In the genomic region with DNA sequence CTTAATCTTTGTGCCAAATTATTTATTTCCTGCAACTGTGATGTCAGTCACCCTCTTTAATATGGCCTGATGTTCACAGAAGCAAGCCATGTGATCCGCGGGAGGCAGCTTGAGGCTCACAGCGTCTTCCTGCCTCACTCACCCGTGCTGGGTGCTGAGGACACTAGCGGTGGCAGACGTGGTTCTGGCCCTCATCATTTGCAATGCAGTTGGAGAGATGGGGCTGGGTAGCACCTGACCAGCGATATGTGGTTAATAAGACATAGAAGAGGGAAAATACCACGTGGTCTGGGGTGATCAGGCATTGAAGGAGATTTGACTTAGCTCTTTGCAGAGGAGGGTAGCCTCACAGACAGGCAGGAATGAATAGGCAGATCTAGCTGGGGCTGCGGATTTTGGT, we compare ENCODE assay signal across 1 cellular context.
TF ChIP-seq lines count a peak whose summit lies in the region.

No MANE protein-coding gene starts in this region.

TF ChIP-seq in SK-N-SH, 30 proteins besides CTCF, POLR2A, EP300 and RAD21 (continued from another document):
- TF ChIP-seq, protein P1, sequence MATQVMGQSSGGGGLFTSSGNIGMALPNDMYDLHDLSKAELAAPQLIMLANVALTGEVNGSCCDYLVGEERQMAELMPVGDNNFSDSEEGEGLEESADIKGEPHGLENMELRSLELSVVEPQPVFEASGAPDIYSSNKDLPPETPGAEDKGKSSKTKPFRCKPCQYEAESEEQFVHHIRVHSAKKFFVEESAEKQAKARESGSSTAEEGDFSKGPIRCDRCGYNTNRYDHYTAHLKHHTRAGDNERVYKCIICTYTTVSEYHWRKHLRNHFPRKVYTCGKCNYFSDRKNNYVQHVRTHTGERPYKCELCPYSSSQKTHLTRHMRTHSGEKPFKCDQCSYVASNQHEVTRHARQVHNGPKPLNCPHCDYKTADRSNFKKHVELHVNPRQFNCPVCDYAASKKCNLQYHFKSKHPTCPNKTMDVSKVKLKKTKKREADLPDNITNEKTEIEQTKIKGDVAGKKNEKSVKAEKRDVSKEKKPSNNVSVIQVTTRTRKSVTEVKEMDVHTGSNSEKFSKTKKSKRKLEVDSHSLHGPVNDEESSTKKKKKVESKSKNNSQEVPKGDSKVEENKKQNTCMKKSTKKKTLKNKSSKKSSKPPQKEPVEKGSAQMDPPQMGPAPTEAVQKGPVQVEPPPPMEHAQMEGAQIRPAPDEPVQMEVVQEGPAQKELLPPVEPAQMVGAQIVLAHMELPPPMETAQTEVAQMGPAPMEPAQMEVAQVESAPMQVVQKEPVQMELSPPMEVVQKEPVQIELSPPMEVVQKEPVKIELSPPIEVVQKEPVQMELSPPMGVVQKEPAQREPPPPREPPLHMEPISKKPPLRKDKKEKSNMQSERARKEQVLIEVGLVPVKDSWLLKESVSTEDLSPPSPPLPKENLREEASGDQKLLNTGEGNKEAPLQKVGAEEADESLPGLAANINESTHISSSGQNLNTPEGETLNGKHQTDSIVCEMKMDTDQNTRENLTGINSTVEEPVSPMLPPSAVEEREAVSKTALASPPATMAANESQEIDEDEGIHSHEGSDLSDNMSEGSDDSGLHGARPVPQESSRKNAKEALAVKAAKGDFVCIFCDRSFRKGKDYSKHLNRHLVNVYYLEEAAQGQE (IDR thresholded peaks at IDR 0.05; ENCODE audit: low read depth, low read length): no peak
- TF ChIP-seq ELF1 (IDR thresholded peaks at IDR 0.05): no peak
- no peak for TF ChIP-seq GABPA (IDR thresholded peaks at IDR 0.05; ENCODE audit: low read depth)
- no peak for TF ChIP-seq JUND (IDR thresholded peaks at IDR 0.05)
- no peak for TF ChIP-seq YY1 (IDR thresholded peaks at IDR 0.05; ENCODE audit: low read depth)
- no peak for TF ChIP-seq FOXJ3 (CRISPR knock-in tag; IDR thresholded peaks at IDR 0.05)
- no peak for TF ChIP-seq TCF12 (IDR thresholded peaks at IDR 0.05)
- no peak for TF ChIP-seq MEF2A (IDR thresholded peaks at IDR 0.05; ENCODE audit: borderline replicate concordance, low read depth)
- TF ChIP-seq POLR2AphosphoS5 (IDR thresholded peaks at IDR 0.05; ENCODE audit: low read depth, low read length): no peak
- TF ChIP-seq NFIC (IDR thresholded peaks at IDR 0.05; ENCODE audit: borderline replicate concordance): no peak
- TF ChIP-seq MXI1 (IDR thresholded peaks at IDR 0.05; ENCODE audit: low read depth, low read length): no peak
